In genomic region chr6:166587631-166588413, GRCh38 we compare ENCODE assay signal across 9 cellular contexts. TPM values are rescaled to one million over a fixed set of nuclear protein-coding genes. Genes with fewer than 3 reads are reported as not detected.
A peak's percentile ranks its signal among the peaks of the same experiment; 100 is the strongest.
DNase-seq lines count a peak whose midpoint lies in the region; ATAC-seq and TF ChIP-seq lines count a peak whose summit lies in the region.
"Had no signal": no experiment of that assay in that cellular context is flagged by ENCODE, and none has a peak within 500 bp of the region (broad histone marks: within the 10 kb centered on the region; RNA-seq: fewer than 3 reads in every experiment).

No MANE protein-coding gene starts in this region.

- H3K36me3 ChIP-seq in mucosa of descending colon (ENCODE audit: low read depth): no peaks in the 10 kb centered on the region
- H3K36me3 ChIP-seq in adrenal gland (replicated peaks in 1 of 2): no peaks in the 10 kb centered on the region

- H3K4me1 ChIP-seq in mucosa of descending colon (ENCODE audit: low read depth) (peaks cover 6% of the 10 kb centered on the region), adrenal gland (replicated peaks in 1 of 2) (peaks cover 0 to 13% of the 10 kb centered on the region in 2 donors)

- no peaks in the 10 kb centered on the region for H3K27me3 ChIP-seq in adrenal gland

- no peak overlapping the region for H3K27ac ChIP-seq in adrenal gland

- H3K9me3 ChIP-seq in mucosa of descending colon (no peaks in the 10 kb centered on the region), adrenal gland (replicated peaks in 1 of 3) (no peaks in the 10 kb centered on the region)

- WGBS in adrenal gland, 4 donors: 58 to 81% (median 74%) methylated on average over 10 of the region's 10 CpGs

- no peak for DNase-seq in mucosa of descending colon
- no peak for DNase-seq in activated gamma-delta T cell treated with Interleukin-2 at 50 U/mL for 16 hours
- DNase-seq in NCI-H774 (lab: John Stamatoyannopoulos, UW): no peak
- DNase-seq in adrenal gland: no peak
- DNase-seq in NCI-H748 treated with DMSO at 0.1 percent for 48 hours (lab: John Stamatoyannopoulos, UW): no peak
- DNase-seq: NCI-H510A had no signal

- H3K4me3 ChIP-seq in mucosa of descending colon (no peak overlapping the region), adrenal gland (no peak overlapping the region)

- TF ChIP-seq POLR2A in adrenal gland (IDR thresholded peaks at IDR 0.05): no peak

- TF ChIP-seq CTCF in mucosa of descending colon (IDR thresholded peaks at IDR 0.05) (no peak), adrenal gland (IDR thresholded peaks at IDR 0.05) (no peak)

- intact Hi-C loops in mucosa of descending colon (cut with DNase I, micrococcal nuclease) (no loop called here), adrenal gland (cut with DNase I) (no loop called here)

- ATAC-seq in GM18870 (IDR thresholded peaks at IDR 0.05; ENCODE audit: unreplicated experiment) (peak; percentile 80), GM21786 (IDR thresholded peaks at IDR 0.05; ENCODE audit: unreplicated experiment) (peak; percentile 78), HG03558 (IDR thresholded peaks at IDR 0.05; ENCODE audit: extremely low read depth, unreplicated experiment) (peak; percentile 61), mucosa of descending colon (peak; percentile 55)

RNA-seq across cellular contexts. Expression of gene RAMACL, which starts 1.3 kb away (rescaled TPM):
- total RNA-seq in mucosa of descending colon: 1 to 10 TPM in 1 of 3 donors, under 1 TPM in 2; 0.66 to 1.7 (median 0.92) TPM
- total RNA-seq in adrenal gland: 1 to 10 TPM in 4 of 8 donors, under 1 TPM in 4; 0.14 to 4.2 (median 0.80) TPM
- polyA plus RNA-seq in adrenal gland: under 1 TPM; 0.20 to 0.24 (median 0.22) TPM

RNA-seq across cellular contexts. Expression of gene RPS6KA2, which starts 39.2 kb away (rescaled TPM):
- total RNA-seq in mucosa of descending colon (10 to 100 TPM in 2 of 3 donors, 1 to 10 TPM in 1; 8.6 to 21.3 (median 18.7) TPM), adrenal gland (10 to 100 TPM; 18.9 to 40.4 (median 28.1) TPM)
- 10 to 100 TPM in 2 of 3 donors, 1 to 10 TPM in 1; 7.0 to 28.5 (median 10.2) TPM for polyA plus RNA-seq in adrenal gland
